ENCODE assay signal across 2 cellular contexts in the genomic region with DNA sequence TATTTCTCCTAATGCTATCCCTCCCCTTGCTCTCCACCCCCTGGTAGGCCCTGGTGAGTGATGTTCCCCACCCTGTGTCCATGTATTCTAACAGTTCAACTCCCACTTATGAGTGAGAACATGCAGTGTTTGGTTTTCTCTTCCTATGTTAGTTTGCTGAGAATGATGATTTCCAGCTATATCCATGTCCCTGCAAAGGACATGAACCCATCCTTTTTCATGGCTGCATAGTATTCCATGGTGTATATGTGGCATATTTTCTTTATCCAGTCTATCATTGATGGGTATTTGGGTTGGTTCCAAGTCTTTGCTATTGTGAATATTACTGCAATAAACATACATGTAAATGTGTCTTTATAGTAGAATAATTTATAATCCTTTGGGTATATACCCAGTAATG.
DNase-seq lines count a peak whose midpoint lies in the region; ATAC-seq, FAIRE-seq and TF ChIP-seq lines count a peak whose summit lies in the region.
"Not testable (repeated sequence)": the region's sequence is repeated elsewhere in the genome, so short reads cannot be mapped to it uniquely, and the experiment has no call there.

No MANE protein-coding gene starts in this region.

- intact Hi-C loops in K562 (cut with micrococcal nuclease), result not testable (repeated sequence)

- not testable (repeated sequence) for H3K36me3 ChIP-seq in HEK293 (ENCODE audit: control insufficient read depth in 2 of 2, insufficient read depth in 1 of 2, low read length in 2 of 2); K562 (ENCODE audit: control insufficient read depth, insufficient read depth, low read length)

- in situ Hi-C loops in K562 (cut with MboI), result not testable (repeated sequence)

- not testable (repeated sequence) for H2AFZ ChIP-seq in K562 (ENCODE audit: low read depth, low read length)

- POLR2A ChIA-PET in HEK293 (lab: Yijun Ruan, JAX); K562 (lab: Yijun Ruan, JAX): not testable (repeated sequence)

- H4K20me1 ChIP-seq in K562 (replicated peaks; ENCODE audit: control insufficient read depth, insufficient read depth, low read length), result not testable (repeated sequence)

- not testable (repeated sequence) for TF ChIP-seq RAD21 in K562 (CRISPR knock-in tag; conservative IDR thresholded peaks at IDR 0.05 in 1 of 2, IDR thresholded peaks at IDR 0.05 in 1 of 2)

- not testable (repeated sequence) for ATAC-seq in K562

- not testable (repeated sequence) for DNase-seq in K562 (ENCODE audit: extremely low read depth in 1 of 4, low spot score in 3 of 4)

- BruUV-seq in K562 (replicated peaks; lab: Mats Ljungman, UMichigan), result not testable (repeated sequence)

- H3K79me2 ChIP-seq in K562 (ENCODE audit: control insufficient read depth, insufficient read depth, low read length), result not testable (repeated sequence)

- H3K4me2 ChIP-seq in K562 (ENCODE audit: insufficient read depth, low read length), result not testable (repeated sequence)

- not testable (repeated sequence) for TF ChIP-seq EP300 in K562 (IDR thresholded peaks at IDR 0.05; ENCODE audit: low read length)

- H3K4me1 ChIP-seq in HEK293 (ENCODE audit: control insufficient read depth, insufficient read depth, low read length); K562 (replicated peaks in 1 of 2; ENCODE audit: control insufficient read depth in 2 of 2, insufficient read depth in 2 of 2, low read length in 2 of 2): not testable (repeated sequence)

- TF ChIP-seq POLR2A in K562 (conservative IDR thresholded peaks at IDR 0.05), result not testable (repeated sequence)

- not testable (repeated sequence) for H3K27me3 ChIP-seq in K562 (ENCODE audit: control insufficient read depth in 2 of 2, insufficient read depth in 2 of 2, low read length in 2 of 2)

- CTCF ChIA-PET in HEK293 (lab: Yijun Ruan, JAX); K562 (lab: Yijun Ruan, JAX; ENCODE audit: low intra/inter-chr PET ratio): not testable (repeated sequence)

- H3K4me3 ChIP-seq in HEK293 (ENCODE audit: low read depth, low read length); K562: not testable (repeated sequence)

- H3K9me1 ChIP-seq in K562 (ENCODE audit: control insufficient read depth, insufficient read depth, low read length), result not testable (repeated sequence)

- not testable (repeated sequence) for FAIRE-seq in K562 (lab: Jason Lieb, UNC)

- not testable (repeated sequence) for H3K27ac ChIP-seq in HEK293 (ENCODE audit: extremely low read depth, low read depth, low read length); K562 (ENCODE audit: extremely low read depth, low read depth, low read length)

- not testable (repeated sequence) for H3K9ac ChIP-seq in K562 (ENCODE audit: insufficient read depth in 1 of 2, low read depth in 2 of 2, low read length in 2 of 2)

- not testable (repeated sequence) for TF ChIP-seq CTCF in HEK293 (tag by site-specific recombination; IDR thresholded peaks at IDR 0.05); K562 (IDR thresholded peaks at IDR 0.05 in 2 of 3, conservative IDR thresholded peaks at IDR 0.05 in 1 of 3; ENCODE audit: insufficient read depth in 2 of 3, low read depth in 1 of 3, low read length in 3 of 3)

- not testable (repeated sequence) for H3K9me3 ChIP-seq in HEK293 (ENCODE audit: control insufficient read depth, insufficient read depth, low read depth, low read length); K562 (replicated peaks; ENCODE audit: control insufficient read depth, insufficient read depth, low read depth, low read length)

TF ChIP-seq in HEK293, 187 proteins besides CTCF, POLR2A, EP300 and RAD21:
- TF ChIP-seq ZNF146 (tag by site-specific recombination; IDR thresholded peaks at IDR 0.05) (peak; percentile 94), ZNF580 (tag by site-specific recombination; IDR thresholded peaks at IDR 0.05) (0 out of 2 replicates have a peak, but pooled peaks have one; percentile 31)
- TF ChIP-seq, protein P1, sequence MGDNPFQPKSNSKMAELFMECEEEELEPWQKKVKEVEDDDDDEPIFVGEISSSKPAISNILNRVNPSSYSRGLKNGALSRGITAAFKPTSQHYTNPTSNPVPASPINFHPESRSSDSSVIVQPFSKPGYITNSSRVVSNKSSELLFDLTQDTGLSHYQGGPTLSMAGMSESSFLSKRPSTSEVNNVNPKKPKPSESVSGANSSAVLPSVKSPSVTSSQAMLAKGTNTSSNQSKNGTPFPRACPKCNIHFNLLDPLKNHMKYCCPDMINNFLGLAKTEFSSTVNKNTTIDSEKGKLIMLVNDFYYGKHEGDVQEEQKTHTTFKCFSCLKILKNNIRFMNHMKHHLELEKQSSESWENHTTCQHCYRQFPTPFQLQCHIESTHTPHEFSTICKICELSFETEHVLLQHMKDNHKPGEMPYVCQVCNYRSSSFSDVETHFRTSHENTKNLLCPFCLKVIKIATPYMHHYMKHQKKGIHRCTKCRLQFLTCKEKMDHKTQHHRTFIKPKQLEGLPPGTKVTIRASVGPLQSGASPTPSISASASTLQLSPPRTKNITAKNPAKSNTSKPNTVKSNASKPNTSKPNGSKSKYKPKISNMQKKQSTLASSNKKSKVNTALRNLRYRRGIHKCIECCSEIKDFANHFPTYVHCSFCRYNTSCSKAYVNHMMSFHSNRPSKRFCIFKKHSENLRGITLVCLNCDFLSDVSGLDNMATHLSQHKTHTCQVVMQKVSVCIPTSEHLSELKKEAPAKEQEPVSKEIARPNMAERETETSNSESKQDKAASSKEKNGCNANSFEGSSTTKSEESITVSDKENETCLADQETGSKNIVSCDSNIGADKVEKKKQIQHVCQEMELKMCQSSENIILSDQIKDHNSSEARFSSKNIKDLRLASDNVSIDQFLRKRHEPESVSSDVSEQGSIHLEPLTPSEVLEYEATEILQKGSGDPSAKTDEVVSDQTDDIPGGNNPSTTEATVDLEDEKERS (tag by site-specific recombination; IDR thresholded peaks at IDR 0.05), result 0 out of 2 replicates have a peak, but pooled peaks have one; percentile 61
TF ChIP-seq in HEK293: peak in this region for 3; not testable (repeated sequence) for 184.

TF ChIP-seq in K562, 482 proteins besides CTCF, POLR2A, EP300 and RAD21:
- TF ChIP-seq BCOR (IDR thresholded peaks at IDR 0.05) (0 out of 2 replicates have a peak, but pooled peaks have one; percentile 47), SMARCA5 (IDR thresholded peaks at IDR 0.05) (0 out of 2 replicates have a peak, but pooled peaks have one; percentile 32), KDM1A (IDR thresholded peaks at IDR 0.05) (peak in 1 of 2 experiments; percentile 26; a peak in 1 of 4 replicates), RBM25 (IDR thresholded peaks at IDR 0.05; ENCODE audit: low read depth, low read length, severe bottlenecking) (peak; percentile 63), ZNF146 (CRISPR knock-in tag; IDR thresholded peaks at IDR 0.05; ENCODE audit: unreplicated experiment) (peak; percentile 97)
